8 cellular contexts compared by ENCODE assay signal in the genomic region with DNA sequence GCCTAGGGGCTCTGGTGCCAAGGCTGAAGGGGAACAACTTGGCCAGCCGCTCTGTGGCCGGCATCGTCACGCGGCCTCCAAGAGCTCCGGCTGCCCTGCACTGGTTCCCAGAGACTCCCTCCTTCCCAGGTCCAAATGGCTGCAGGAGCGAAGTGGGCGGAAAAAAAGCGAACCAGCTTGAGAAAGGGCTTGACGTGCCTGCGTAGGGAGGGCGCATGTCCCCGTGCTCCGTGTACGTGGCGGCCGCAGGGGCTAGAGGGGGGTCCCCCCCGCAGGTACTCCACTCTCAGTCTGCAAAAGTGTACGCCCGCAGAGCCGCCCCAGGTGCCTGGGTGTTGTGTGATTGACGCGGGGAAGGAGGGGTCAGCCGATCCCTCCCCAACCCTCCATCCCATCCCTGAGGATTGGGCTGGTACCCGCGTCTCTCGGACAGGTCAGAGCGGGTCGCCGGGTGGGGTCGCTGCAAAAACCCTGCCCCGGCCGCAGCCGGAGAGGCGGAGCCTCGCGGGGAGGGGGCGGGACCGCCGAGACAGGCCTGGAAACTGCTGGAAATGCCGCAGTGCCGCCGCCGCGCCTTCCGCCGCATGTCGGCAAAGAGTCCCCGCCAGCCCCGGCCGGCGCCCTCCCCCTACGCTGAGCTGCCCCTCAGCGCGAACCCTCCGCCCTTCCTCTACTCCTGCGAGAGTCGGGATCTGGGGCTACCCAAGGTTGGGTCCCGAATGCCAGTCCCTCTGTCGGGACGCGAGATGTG. TPM values are rescaled to one million over a fixed set of nuclear protein-coding genes. Genes with fewer than 3 reads are reported as not detected.
DNase-seq lines count a peak whose midpoint lies in the region; ATAC-seq and TF ChIP-seq lines count a peak whose summit lies in the region.

No MANE protein-coding gene starts in this region.

- H3K27ac ChIP-seq in right lobe of liver = peak overlapping the region; percentile 100

- no peak for TF ChIP-seq POLR2A in right lobe of liver (IDR thresholded peaks at IDR 0.05)

- peak overlapping the region; percentile 98 for H3K27ac Mint-ChIP-seq in activated CD4-positive, alpha-beta T cell treated with anti-CD3 and anti-CD28 coated beads, Interleukin-2, amount 10 ng/mL, durations not matched to agents 24 days and 14 days
- peak overlapping the region; percentile 92 for H3K27ac Mint-ChIP-seq in dendritic cell treated with granulocyte-macrophage colony-stimulating factor and Interleukin-4, amounts not matched to agents 40 ng/mL and 50 ng/mL, for 4 days

- intact Hi-C loops in activated CD4-positive, alpha-beta T cell treated with anti-CD3 and anti-CD28 coated beads, Interleukin-2, amount 10 ng/mL, durations not matched to agents 24 days and 14 days (cut with micrococcal nuclease) = loop anchor here (1.0 to 10.0 kb wide), 5 partner anchors 8 to 671 kb away; partner anchors contain the start of genes MRPL14, POLH, TMEM63B and VEGFA
- intact Hi-C loops in dendritic cell treated with granulocyte-macrophage colony-stimulating factor and Interleukin-4, amounts not matched to agents 40 ng/mL and 50 ng/mL, for 4 days (cut with micrococcal nuclease) = no loop called here
- intact Hi-C loops in right lobe of liver (cut with DNase I) = no loop called here

- WGBS in right lobe of liver (ENCODE audit: insufficient coverage, low coverage, low lambda C conversion rate, missing lambda C conversion rate) = 0% methylated on average over 4 of the region's 62 CpGs

- peaks cover 7 to 28% (median 22%) of the 10 kb centered on the region in 4 donors for H3K36me3 ChIP-seq in right lobe of liver

- peaks cover 36% of the 10 kb centered on the region for H3K4me1 Mint-ChIP-seq in activated CD4-positive, alpha-beta T cell treated with anti-CD3 and anti-CD28 coated beads, Interleukin-2, amount 10 ng/mL, durations not matched to agents 24 days and 14 days
- peaks cover 44% of the 10 kb centered on the region for H3K4me1 Mint-ChIP-seq in dendritic cell treated with granulocyte-macrophage colony-stimulating factor and Interleukin-4, amounts not matched to agents 40 ng/mL and 50 ng/mL, for 4 days (ENCODE audit: low read depth)

- H3K27me3 ChIP-seq in right lobe of liver = no peaks in the 10 kb centered on the region

- peak; percentile 32 for ATAC-seq in GM18858 (IDR thresholded peaks at IDR 0.05; ENCODE audit: unreplicated experiment)
- ATAC-seq in HG03095 (IDR thresholded peaks at IDR 0.05; ENCODE audit: unreplicated experiment) = peak; percentile 42
- peak; percentile 75 to 89 (median 81) for ATAC-seq in right lobe of liver

- peaks cover 43% of the 10 kb centered on the region for H3K36me3 Mint-ChIP-seq in activated CD4-positive, alpha-beta T cell treated with anti-CD3 and anti-CD28 coated beads, Interleukin-2, amount 10 ng/mL, durations not matched to agents 24 days and 14 days (ENCODE audit: low read depth)
- peaks cover 50% of the 10 kb centered on the region for H3K36me3 Mint-ChIP-seq in dendritic cell treated with granulocyte-macrophage colony-stimulating factor and Interleukin-4, amounts not matched to agents 40 ng/mL and 50 ng/mL, for 4 days (ENCODE audit: low read depth)

- H3K4me3 ChIP-seq in right lobe of liver = peak overlapping the region; percentile 67 to 73 (median 73)

- TF ChIP-seq CTCF in right lobe of liver (IDR thresholded peaks at IDR 0.05) = peak; percentile 6 to 43 (median 31)

- H3K9me3 ChIP-seq in right lobe of liver = no peaks in the 10 kb centered on the region

- H3K9me3 Mint-ChIP-seq in activated CD4-positive, alpha-beta T cell treated with anti-CD3 and anti-CD28 coated beads, Interleukin-2, amount 10 ng/mL, durations not matched to agents 24 days and 14 days = no peaks in the 10 kb centered on the region
- no peaks in the 10 kb centered on the region for H3K9me3 Mint-ChIP-seq in dendritic cell treated with granulocyte-macrophage colony-stimulating factor and Interleukin-4, amounts not matched to agents 40 ng/mL and 50 ng/mL, for 4 days

- peaks cover 0 to 36% (median 2%) of the 10 kb centered on the region in 4 donors for H3K4me1 ChIP-seq in right lobe of liver

- peak overlapping the region; percentile 92 for H3K4me3 Mint-ChIP-seq in activated CD4-positive, alpha-beta T cell treated with anti-CD3 and anti-CD28 coated beads, Interleukin-2, amount 10 ng/mL, durations not matched to agents 24 days and 14 days
- peak overlapping the region; percentile 97 for H3K4me3 Mint-ChIP-seq in dendritic cell treated with granulocyte-macrophage colony-stimulating factor and Interleukin-4, amounts not matched to agents 40 ng/mL and 50 ng/mL, for 4 days

- H3K27me3 Mint-ChIP-seq in activated CD4-positive, alpha-beta T cell treated with anti-CD3 and anti-CD28 coated beads, Interleukin-2, amount 10 ng/mL, durations not matched to agents 24 days and 14 days = peaks cover 3% of the 10 kb centered on the region
- peaks cover 8% of the 10 kb centered on the region for H3K27me3 Mint-ChIP-seq in dendritic cell treated with granulocyte-macrophage colony-stimulating factor and Interleukin-4, amounts not matched to agents 40 ng/mL and 50 ng/mL, for 4 days

- DNase-seq in AG08396 (ENCODE audit: low spot score) (peak; percentile 86), NCI-H226 (peak; percentile 68), right lobe of liver (peak; percentile 94 to 96 (median 95))
- peak; percentile 96 for DNase-seq in activated CD4-positive, alpha-beta T cell treated with anti-CD3 and anti-CD28 coated beads, Interleukin-2, amount 10 ng/mL, durations not matched to agents 24 days and 14 days
- DNase-seq in stimulated activated CD4-positive, alpha-beta T cell treated with anti-CD3 and anti-CD28 coated beads, Interleukin-4, amount 100 ng/mL, for 4 hours = peak; percentile 82 to 92

RNA-seq across cellular contexts. Expression of gene HSP90AB1, which starts 0.8 kb away (rescaled TPM):
- 2,450 and 2,479 TPM in 2 replicates for total RNA-seq in activated CD4-positive, alpha-beta T cell treated with anti-CD3 and anti-CD28 coated beads, Interleukin-2, amount 10 ng/mL, durations not matched to agents 24 days and 14 days
- 100 to 1,000 TPM; 183 to 566 (median 345) TPM for total RNA-seq in right lobe of liver

RNA-seq across cellular contexts. Expression of gene SLC35B2, which starts 11.2 kb away (rescaled TPM):
- 25.3 and 28.0 TPM in 2 replicates for total RNA-seq in activated CD4-positive, alpha-beta T cell treated with anti-CD3 and anti-CD28 coated beads, Interleukin-2, amount 10 ng/mL, durations not matched to agents 24 days and 14 days
- 10 to 100 TPM; 15.1 to 29.0 (median 20.9) TPM for total RNA-seq in right lobe of liver

RNA-seq across cellular contexts. Expression of gene NFKBIE, which starts 19.3 kb away (rescaled TPM):
- total RNA-seq in activated CD4-positive, alpha-beta T cell treated with anti-CD3 and anti-CD28 coated beads, Interleukin-2, amount 10 ng/mL, durations not matched to agents 24 days and 14 days = 27.6 and 28.2 TPM in 2 replicates
- total RNA-seq in right lobe of liver = 10 to 100 TPM in 3 of 6 experiments, 1 to 10 TPM in 3; 2.5 to 30.2 (median 10.8) TPM

RNA-seq across cellular contexts. Expression of gene SLC29A1, which starts 22.7 kb away (rescaled TPM):
- total RNA-seq in activated CD4-positive, alpha-beta T cell treated with anti-CD3 and anti-CD28 coated beads, Interleukin-2, amount 10 ng/mL, durations not matched to agents 24 days and 14 days = 139 and 144 TPM in 2 replicates
- total RNA-seq in right lobe of liver = 10 to 100 TPM; 27.4 to 51.3 (median 31.4) TPM

RNA-seq across cellular contexts. Expression of gene TMEM151B, which starts 24.2 kb away (rescaled TPM):
- 0.07 TPM in 1 of 2 replicates, not detected in the other for total RNA-seq in activated CD4-positive, alpha-beta T cell treated with anti-CD3 and anti-CD28 coated beads, Interleukin-2, amount 10 ng/mL, durations not matched to agents 24 days and 14 days
- not detected for total RNA-seq in right lobe of liver

Comparison
In these comparisons a context has a peak if more than half of its experiments do, and no peak if none do; other contexts are left out.
1. Peak in every context shown above with its lines: DNase-seq, ATAC-seq, H3K4me3 ChIP-seq and H3K27ac ChIP-seq.